Comparison of ENCODE assay signal across 29 cellular contexts in genomic region chr12:119044094-119044493, GRCh38.
"Had no signal": no experiment of that assay in that cellular context is flagged by ENCODE, and none has a peak within 500 bp of the region (broad histone marks: within the 10 kb centered on the region; RNA-seq: fewer than 3 reads in every experiment).

No MANE protein-coding gene starts in this region.

- H3K27me3 ChIP-seq: ascending aorta, cardiac muscle cell, colonic mucosa had no signal

- H3K4me3 ChIP-seq: ascending aorta, cardiac muscle cell, colonic mucosa had no signal

- DNase-seq: activated CD4-positive, alpha-beta memory T cell treated with anti-CD3 and anti-CD28 coated beads, Interleukin-2, amount 10 ng/mL, durations not matched to agents 7 days and 5 days; activated CD4-positive, alpha-beta T cell treated with anti-CD3 and anti-CD28 coated beads for 1 hour; activated CD4-positive, alpha-beta T cell treated with anti-CD3 and anti-CD28 coated beads for 36 hours; activated CD4-positive, alpha-beta T cell treated with anti-CD3 and anti-CD28 coated beads for 48 hours; activated CD4-positive, alpha-beta T cell treated with anti-CD3 and anti-CD28 coated beads, Interleukin-2, amount 10 ng/mL, durations not matched to agents 7 days and 5 days; activated CD4-positive, alpha-beta T cell treated with anti-CD3 and anti-CD28 coated beads, Interleukin-2, amount 50 U/mL, for 48 hours; activated CD4-positive, CD25-positive, alpha-beta regulatory T cell; activated CD8-positive, alpha-beta memory T cell treated with anti-CD3 and anti-CD28 coated beads for 24 hours; activated CD8-positive, alpha-beta memory T cell treated with anti-CD3 and anti-CD28 coated beads, Interleukin-2, amount 10 ng/mL, durations not matched to agents 7 days and 5 days; activated CD8-positive, alpha-beta memory T cell treated with anti-CD3 and anti-CD28 coated beads, Interleukin-2, amount 50 U/mL, for 48 hours; activated CD8-positive, alpha-beta T cell treated with anti-CD3 and anti-CD28 coated beads, Interleukin-2, amount 10 ng/mL, durations not matched to agents 7 days and 5 days; activated effector memory CD4-positive, alpha-beta T cell treated with Interleukin-2 at 50 U/mL for 16 hours; activated gamma-delta T cell; activated naive CD4-positive, alpha-beta T cell treated with anti-CD3 and anti-CD28 coated beads, Interleukin-2, amount 10 ng/mL, durations not matched to agents 7 days and 5 days; activated naive CD4-positive, alpha-beta T cell treated with Interleukin-2 at 50 U/mL for 16 hours; activated naive CD8-positive, alpha-beta T cell treated with anti-CD3 and anti-CD28 coated beads, Interleukin-2, amount 10 ng/mL, durations not matched to agents 7 days and 5 days; activated naive CD8-positive, alpha-beta T cell treated with anti-CD3 and anti-CD28 coated beads, Interleukin-2, amount 50 U/mL, for 24 hours; activated T-cell treated with anti-CD3 and anti-CD28 coated beads, Interleukin-2, amount 50 U/mL, for 24 hours; activated T-cell treated with anti-CD3 and anti-CD28 coated beads, Interleukin-2, amount 50 U/mL, for 48 hours; amygdala; anterior cingulate cortex; caudate nucleus; cerebellar nuclear complex; colonic mucosa; T-helper 2 cell; T-helper 9 cell had no signal

- H3K27ac ChIP-seq: ascending aorta, cardiac muscle cell, colonic mucosa, VCaP had no signal

- H3K36me3 ChIP-seq: ascending aorta, cardiac muscle cell, colonic mucosa had no signal

- H3K9me3 ChIP-seq: ascending aorta, colonic mucosa had no signal
